22 cellular contexts compared by ENCODE assay signal in the genomic region with DNA sequence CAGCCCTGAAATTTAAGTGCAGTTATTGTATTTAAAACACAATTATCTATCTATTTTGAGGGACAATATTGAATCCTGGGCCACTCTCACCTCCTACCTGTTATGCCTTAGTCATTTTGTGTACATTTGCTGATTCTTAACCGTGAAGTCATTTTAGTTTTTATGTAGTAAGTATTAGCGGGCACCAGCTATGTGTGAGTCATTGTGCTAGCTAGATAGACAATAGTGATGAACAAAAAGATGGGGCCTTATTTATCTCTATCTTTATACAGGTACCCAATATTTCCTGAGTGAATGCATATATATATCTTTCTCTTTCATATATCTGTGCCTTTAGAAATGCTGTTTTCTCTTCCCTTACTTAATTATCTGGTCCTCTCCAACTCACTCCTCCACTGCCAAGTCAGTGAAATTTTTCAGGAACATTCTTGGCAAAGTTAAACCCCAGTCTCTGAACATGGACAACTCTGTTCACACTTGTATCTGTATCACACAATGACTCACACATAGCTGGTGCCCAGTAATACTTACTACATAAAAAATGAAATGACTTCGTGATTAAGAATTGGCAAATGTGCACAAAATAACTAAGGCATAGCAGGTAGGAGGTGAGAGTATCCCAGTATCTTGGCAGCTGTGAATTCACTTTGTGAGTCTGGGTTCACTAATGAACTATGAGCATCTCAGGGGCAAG.
A peak's percentile ranks its signal among the peaks of the same experiment; 100 is the strongest.
DNase-seq lines count a peak whose midpoint lies in the region; ATAC-seq and TF ChIP-seq lines count a peak whose summit lies in the region.
"Had no signal": no experiment of that assay in that cellular context is flagged by ENCODE, and none has a peak within 500 bp of the region (broad histone marks: within the 10 kb centered on the region; RNA-seq: fewer than 3 reads in every experiment).

No MANE protein-coding gene starts in this region.

- no peak for TF ChIP-seq CTCF in PC-3 (conservative IDR thresholded peaks at IDR 0.05; ENCODE audit: low read depth, low read length)
- no peak for TF ChIP-seq CTCF in WTC11 (IDR thresholded peaks at IDR 0.05)

- DNase-seq in Daoy (ENCODE audit: low read depth), result peak; percentile 8
- DNase-seq in PC-3, result peak; percentile 25
- peak; percentile 48 for DNase-seq in epithelial cell of prostate (ENCODE audit: low read depth, low spot score)
- DNase-seq in kidney glomerular epithelial cell (lab: John Stamatoyannopoulos, UW), result peak; percentile 67
- no peak for DNase-seq in WTC11 (ENCODE audit: low spot score)
- no peak for DNase-seq in erythroblast (lab: John Stamatoyannopoulos, UW)
- no peak for DNase-seq in amniotic stem cell (lab: John Stamatoyannopoulos, UW)
- DNase-seq: activated CD4-positive, alpha-beta T cell treated with anti-CD3 and anti-CD28 coated beads, Interleukin-2, amount 50 U/mL, for 1 hour; activated naive CD4-positive, alpha-beta T cell treated with Interleukin-2 at 50 U/mL for 16 hours; Caco-2; GDM1; left lung; NCI-H748 treated with DMSO at 0.1 percent for 48 hours; nucleus accumbens; stimulated activated CD4-positive, alpha-beta T cell treated with anti-CD3 and anti-CD28 coated beads, Interleukin-1b, Interleukin-23, amount 100 ng/mL, for 48 hours; stomach; uterus had no signal

- no peaks in the 10 kb centered on the region for H3K36me3 Mint-ChIP-seq in WTC11
- H3K36me3 Mint-ChIP-seq: brain had no signal

- no peaks in the 10 kb centered on the region for H3K27me3 Mint-ChIP-seq in WTC11 (ENCODE audit: low read depth)
- H3K27me3 Mint-ChIP-seq: brain had no signal

- no peaks in the 10 kb centered on the region for H3K36me3 ChIP-seq in PC-3 (ENCODE audit: low read depth, low read length)
- H3K36me3 ChIP-seq: left lung, stomach, uterus had no signal

- no peaks in the 10 kb centered on the region for H3F3A ChIP-seq in PC-3 (ENCODE audit: low read length, unreplicated experiment)

- no peak for ATAC-seq in PC-3
- ATAC-seq in WTC11, result no peak
- ATAC-seq in HG02798 (IDR thresholded peaks at IDR 0.05; ENCODE audit: poor library complexity, unreplicated experiment), result no peak
- ATAC-seq: esophagus mucosa, K562, left lung, sciatic nerve had no signal

- no peak overlapping the region for H3K9ac ChIP-seq in PC-3 (ENCODE audit: low read length)

- peaks cover 4% of the 10 kb centered on the region; the same call in 1 of the 2 replicates for H3K4me1 Mint-ChIP-seq in WTC11

- no peak overlapping the region for H2AFZ ChIP-seq in PC-3 (ENCODE audit: low read length)

- H3K27ac Mint-ChIP-seq in WTC11, result no peak overlapping the region

- TF ChIP-seq POLR2A in erythroblast (IDR thresholded peaks at IDR 0.05; ENCODE audit: low read length), result no peak

- no peak overlapping the region for H3K4me3 Mint-ChIP-seq in WTC11
- H3K4me3 Mint-ChIP-seq: brain had no signal

- H3K27ac ChIP-seq in PC-3 (ENCODE audit: low read length) (no peak overlapping the region), epithelial cell of prostate (peak overlapping the region; percentile 51)
- H3K27ac ChIP-seq: left lung, stomach, uterus had no signal

- no peaks in the 10 kb centered on the region for H3K27me3 ChIP-seq in PC-3 (ENCODE audit: low read length)
- H3K27me3 ChIP-seq: left lung, stomach, uterus had no signal

- BruUV-seq in PC-3 (replicated peaks; lab: Mats Ljungman, UMichigan), result no TSS peak

- no peaks in the 10 kb centered on the region for H3K9me3 ChIP-seq in PC-3 (ENCODE audit: low read length)
- H3K9me3 ChIP-seq: Caco-2, left lung, stomach, uterus had no signal

- CTCF ChIA-PET in PC-3 (lab: Charles Lee) (no interaction called here), WTC11 (lab: Charles Lee) (no interaction called here)

- no peak overlapping the region for H3K4me3 ChIP-seq in PC-3 (ENCODE audit: low read length)
- H3K4me3 ChIP-seq: K562, left lung, stomach, uterus had no signal

- no peaks in the 10 kb centered on the region for H3K79me2 ChIP-seq in PC-3 (ENCODE audit: low read length)

- H3K9me3 Mint-ChIP-seq in WTC11, result no peaks in the 10 kb centered on the region
- H3K9me3 Mint-ChIP-seq: brain had no signal

- POLR2A ChIA-PET in PC-3 (lab: Charles Lee; ENCODE audit: unreplicated experiment), result no interaction called here
- POLR2A ChIA-PET in WTC11 (lab: Charles Lee), result no interaction called here

- H3K4me1 ChIP-seq in PC-3 (ENCODE audit: insufficient read depth, low read length), result no peaks in the 10 kb centered on the region
- H3K4me1 ChIP-seq: Caco-2, left lung, stomach, uterus had no signal

- H3K4me2 ChIP-seq in PC-3 (ENCODE audit: low read length), result no peak overlapping the region

- intact Hi-C loops in PC-3 (cut with micrococcal nuclease), result no loop called here

- H4K20me1 ChIP-seq in PC-3 (ENCODE audit: low read length), result no peaks in the 10 kb centered on the region

- no peaks in the 10 kb centered on the region for H3K9me2 ChIP-seq in PC-3 (replicated peaks; ENCODE audit: low read length)

TF ChIP-seq in WTC11, 78 proteins besides CTCF, POLR2A, EP300 and RAD21:
- TF ChIP-seq ZNF396 (CRISPR knock-in tag; IDR thresholded peaks at IDR 0.05; ENCODE audit: borderline replicate concordance) (no peak), ZBTB43 (CRISPR knock-in tag; IDR thresholded peaks at IDR 0.05) (no peak), ZNF263 (CRISPR knock-in tag; IDR thresholded peaks at IDR 0.05; ENCODE audit: low read depth) (no peak), FOXK1 (CRISPR knock-in tag; IDR thresholded peaks at IDR 0.05) (no peak), FOXJ3 (CRISPR knock-in tag; IDR thresholded peaks at IDR 0.05; ENCODE audit: borderline replicate concordance) (no peak), KAT7 (CRISPR knock-in tag; IDR thresholded peaks at IDR 0.05; ENCODE audit: borderline replicate concordance) (no peak), PRRX2 (CRISPR knock-in tag; IDR thresholded peaks at IDR 0.05) (no peak)
- TF ChIP-seq, protein P1, sequence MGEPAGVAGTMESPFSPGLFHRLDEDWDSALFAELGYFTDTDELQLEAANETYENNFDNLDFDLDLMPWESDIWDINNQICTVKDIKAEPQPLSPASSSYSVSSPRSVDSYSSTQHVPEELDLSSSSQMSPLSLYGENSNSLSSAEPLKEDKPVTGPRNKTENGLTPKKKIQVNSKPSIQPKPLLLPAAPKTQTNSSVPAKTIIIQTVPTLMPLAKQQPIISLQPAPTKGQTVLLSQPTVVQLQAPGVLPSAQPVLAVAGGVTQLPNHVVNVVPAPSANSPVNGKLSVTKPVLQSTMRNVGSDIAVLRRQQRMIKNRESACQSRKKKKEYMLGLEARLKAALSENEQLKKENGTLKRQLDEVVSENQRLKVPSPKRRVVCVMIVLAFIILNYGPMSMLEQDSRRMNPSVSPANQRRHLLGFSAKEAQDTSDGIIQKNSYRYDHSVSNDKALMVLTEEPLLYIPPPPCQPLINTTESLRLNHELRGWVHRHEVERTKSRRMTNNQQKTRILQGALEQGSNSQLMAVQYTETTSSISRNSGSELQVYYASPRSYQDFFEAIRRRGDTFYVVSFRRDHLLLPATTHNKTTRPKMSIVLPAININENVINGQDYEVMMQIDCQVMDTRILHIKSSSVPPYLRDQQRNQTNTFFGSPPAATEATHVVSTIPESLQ (CRISPR knock-in tag; IDR thresholded peaks at IDR 0.05), result no peak
- TF ChIP-seq, protein P2, sequence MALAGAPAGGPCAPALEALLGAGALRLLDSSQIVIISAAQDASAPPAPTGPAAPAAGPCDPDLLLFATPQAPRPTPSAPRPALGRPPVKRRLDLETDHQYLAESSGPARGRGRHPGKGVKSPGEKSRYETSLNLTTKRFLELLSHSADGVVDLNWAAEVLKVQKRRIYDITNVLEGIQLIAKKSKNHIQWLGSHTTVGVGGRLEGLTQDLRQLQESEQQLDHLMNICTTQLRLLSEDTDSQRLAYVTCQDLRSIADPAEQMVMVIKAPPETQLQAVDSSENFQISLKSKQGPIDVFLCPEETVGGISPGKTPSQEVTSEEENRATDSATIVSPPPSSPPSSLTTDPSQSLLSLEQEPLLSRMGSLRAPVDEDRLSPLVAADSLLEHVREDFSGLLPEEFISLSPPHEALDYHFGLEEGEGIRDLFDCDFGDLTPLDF (CRISPR knock-in tag; IDR thresholded peaks at IDR 0.05), result no peak
- TF ChIP-seq, protein P3, sequence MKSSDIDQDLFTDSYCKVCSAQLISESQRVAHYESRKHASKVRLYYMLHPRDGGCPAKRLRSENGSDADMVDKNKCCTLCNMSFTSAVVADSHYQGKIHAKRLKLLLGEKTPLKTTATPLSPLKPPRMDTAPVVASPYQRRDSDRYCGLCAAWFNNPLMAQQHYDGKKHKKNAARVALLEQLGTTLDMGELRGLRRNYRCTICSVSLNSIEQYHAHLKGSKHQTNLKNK (CRISPR knock-in tag; IDR thresholded peaks at IDR 0.05), result no peak

Comparison
In these comparisons a context has a peak if more than half of its experiments do, and no peak if none do; other contexts are left out.
1. DNase-seq: peak in Daoy (single experiment), PC-3 (single experiment), epithelial cell of prostate (single experiment) and kidney glomerular epithelial cell (single experiment); none in WTC11 (single experiment), erythroblast (0 of 2) and amniotic stem cell (single experiment).